24 cellular contexts compared by ENCODE assay signal in the genomic region with DNA sequence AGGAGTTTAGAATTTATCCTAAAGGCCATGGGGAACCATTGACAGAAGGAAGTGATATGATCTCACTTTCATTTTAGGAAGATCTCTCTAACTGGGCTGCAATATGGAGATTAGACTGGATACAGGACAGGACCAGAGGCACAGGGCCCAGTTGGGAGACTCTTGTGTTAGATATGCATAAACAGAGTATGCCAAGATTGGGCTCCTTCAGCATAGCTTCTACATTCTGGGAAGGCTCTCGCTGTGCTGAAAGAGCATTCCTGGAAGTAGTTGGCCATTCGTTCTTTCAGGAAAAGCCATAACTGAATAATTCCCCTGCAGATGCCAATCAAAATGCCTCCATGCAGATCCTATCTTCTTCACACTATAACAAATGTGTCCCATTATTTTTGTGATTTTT.
DNase-seq lines count a peak whose midpoint lies in the region; ATAC-seq, FAIRE-seq and TF ChIP-seq lines count a peak whose summit lies in the region.
"Had no signal": no experiment of that assay in that cellular context is flagged by ENCODE, and none has a peak within 500 bp of the region (broad histone marks: within the 10 kb centered on the region; RNA-seq: fewer than 3 reads in every experiment).

No MANE protein-coding gene starts in this region.

- H3K79me2 ChIP-seq in K562 (ENCODE audit: control insufficient read depth, insufficient read depth, low read length), result no peaks in the 10 kb centered on the region
- H3K79me2 ChIP-seq in osteoblast (ENCODE audit: insufficient read depth, low read length), result no peaks in the 10 kb centered on the region

- no peak for DNase-seq in HFFc6
- peak in 2 of 4 experiments; percentile 8 to 13 for DNase-seq in K562 (ENCODE audit: extremely low read depth in 1 of 4, low spot score in 3 of 4)
- DNase-seq in osteoblast (ENCODE audit: insufficient read length, low spot score, missing footprints), result no peak
- no peak for DNase-seq in aorta
- no peak for DNase-seq in glutamatergic neuron
- DNase-seq in transverse colon, result no peak
- DNase-seq: AML-193; C1 segment of cervical spinal cord; Caco-2; CD4-positive, alpha-beta memory T cell; GDM1; GOT3; KG1; MG63; NCI-H2029; NCI-H526 treated with DMSO at 0.1 percent for 48 hours; SHP77 had no signal

- in situ Hi-C loops in K562 (cut with MboI) (loop anchor here (25.0 kb wide), 1 partner anchor 514 kb away; the partner anchor contains the start of gene ADAMTS6), transverse colon (cut with MboI; ENCODE audit: low pct_ligation_motif_present in 1 of 4, low pct_unique_long_range_greater_than_20kb in 1 of 4, low sequenced_read_pairs in 3 of 4) (loop anchor here in 2 of 4 donors (25.0 kb wide), 1 partner anchor 514 kb away; the partner anchor contains the start of gene ADAMTS6 (in 2 of the 2))

- no TSS peak for BruUV-seq in K562 (replicated peaks; lab: Mats Ljungman, UMichigan)

- H3K36me3 Mint-ChIP-seq in HFFc6 (ENCODE audit: low read depth), result peaks cover 45% of the 10 kb centered on the region
- peaks cover 6% of the 10 kb centered on the region for H3K36me3 Mint-ChIP-seq in glutamatergic neuron (ENCODE audit: unreplicated experiment)

- peak overlapping the region; percentile 67; the same call in 1 of the 2 replicates for H3K27ac Mint-ChIP-seq in HFFc6
- no peak overlapping the region for H3K27ac Mint-ChIP-seq in glutamatergic neuron (ENCODE audit: unreplicated experiment)
- H3K27ac Mint-ChIP-seq: CD4-positive, alpha-beta memory T cell had no signal

- H3K9me1 ChIP-seq in K562 (ENCODE audit: control insufficient read depth, insufficient read depth, low read length), result no peaks in the 10 kb centered on the region

- no peak overlapping the region for H3K4me3 ChIP-seq in K562
- no peak overlapping the region for H3K4me3 ChIP-seq in osteoblast (ENCODE audit: insufficient read depth, low read length)
- no peak overlapping the region for H3K4me3 ChIP-seq in aorta (ENCODE audit: low read length in 2 of 2)
- H3K4me3 ChIP-seq in transverse colon, result no peak overlapping the region
- H3K4me3 ChIP-seq: GM12878, MG63 had no signal

- H3K4me1 Mint-ChIP-seq in HFFc6 (ENCODE audit: low read depth), result peaks cover 56% of the 10 kb centered on the region
- no peaks in the 10 kb centered on the region for H3K4me1 Mint-ChIP-seq in glutamatergic neuron (ENCODE audit: low read depth, unreplicated experiment)

- no peak for FAIRE-seq in K562 (lab: Jason Lieb, UNC)
- FAIRE-seq: A204.1, GM12878, HepG2 had no signal

- no peak overlapping the region for H2AFZ ChIP-seq in K562 (ENCODE audit: low read depth, low read length)
- H2AFZ ChIP-seq in osteoblast (ENCODE audit: low read length), result no peak overlapping the region

- H3K27me3 ChIP-seq in K562 (ENCODE audit: control insufficient read depth in 2 of 2, insufficient read depth in 2 of 2, low read length in 2 of 2), result no peaks in the 10 kb centered on the region
- no peaks in the 10 kb centered on the region for H3K27me3 ChIP-seq in osteoblast (ENCODE audit: insufficient read depth, low read length)
- H3K27me3 ChIP-seq in aorta (ENCODE audit: control insufficient read depth in 1 of 2, insufficient read depth in 2 of 2, low read length in 1 of 2), result no peaks in the 10 kb centered on the region
- no peaks in the 10 kb centered on the region for H3K27me3 ChIP-seq in transverse colon
- H3K27me3 ChIP-seq: MG63 had no signal

- ATAC-seq in K562, result peak; percentile 41; the same call in 1 of the 3 replicates
- peak; percentile 75 for ATAC-seq in aorta (ENCODE audit: low FRiP score)
- no peak for ATAC-seq in HG02840 (IDR thresholded peaks at IDR 0.05; ENCODE audit: low FRiP score, unreplicated experiment)
- ATAC-seq: GM12878, HCT116, HepG2, Panc1 had no signal

- TF ChIP-seq POLR2A in K562 (conservative IDR thresholded peaks at IDR 0.05), result no peak
- TF ChIP-seq POLR2A in transverse colon (IDR thresholded peaks at IDR 0.05), result no peak

- H3K9me3 Mint-ChIP-seq in HFFc6 (peaks cover 10% of the 10 kb centered on the region; the same call in 1 of the 2 replicates), glutamatergic neuron (ENCODE audit: unreplicated experiment) (no peaks in the 10 kb centered on the region)
- H3K9me3 Mint-ChIP-seq: CD4-positive, alpha-beta memory T cell had no signal

- H3K9ac ChIP-seq in K562 (ENCODE audit: insufficient read depth in 1 of 2, low read depth in 2 of 2, low read length in 2 of 2), result no peak overlapping the region

- TF ChIP-seq EP300 in K562 (IDR thresholded peaks at IDR 0.05; ENCODE audit: low read length) (no peak), transverse colon (IDR thresholded peaks at IDR 0.05; ENCODE audit: low read depth) (no peak)

- POLR2A ChIA-PET in K562 (lab: Yijun Ruan, JAX), result interaction anchor here (0.6 to 0.9 kb wide), 2 partner anchors 17 to 76 kb away, joined by 3 read pairs; no protein-coding TSS in a partner anchor

- H3K27ac ChIP-seq in K562 (ENCODE audit: extremely low read depth, low read depth, low read length) (no peak overlapping the region), osteoblast (ENCODE audit: low read depth, low read length) (peak overlapping the region; percentile 9), aorta (ENCODE audit: low read depth in 1 of 2, low read length in 2 of 2) (peak overlapping the region in 1 of 2 donors; percentile 36), transverse colon (no peak overlapping the region)
- H3K27ac ChIP-seq: RWPE1 had no signal

- CTCF ChIA-PET in K562 (lab: Yijun Ruan, JAX; ENCODE audit: low intra/inter-chr PET ratio), result no interaction called here

- H3K36me3 ChIP-seq in K562 (ENCODE audit: control insufficient read depth, insufficient read depth, low read length) (no peaks in the 10 kb centered on the region; the same call in 2 of the 3 replicates), osteoblast (ENCODE audit: insufficient read depth, low read length) (no peaks in the 10 kb centered on the region), aorta (ENCODE audit: control insufficient read depth in 1 of 2, insufficient read depth in 2 of 2, low read length in 1 of 2) (peaks cover 0 to 3% of the 10 kb centered on the region in 2 donors), transverse colon (peaks cover 0 to 6% (median 2%) of the 10 kb centered on the region in 4 donors)

- no peak for TF ChIP-seq RAD21 in K562 (CRISPR knock-in tag; conservative IDR thresholded peaks at IDR 0.05 in 1 of 2, IDR thresholded peaks at IDR 0.05 in 1 of 2)

- TF ChIP-seq CTCF in HFFc6 (IDR thresholded peaks at IDR 0.05) (no peak), K562 (IDR thresholded peaks at IDR 0.05 in 2 of 3, conservative IDR thresholded peaks at IDR 0.05 in 1 of 3; ENCODE audit: insufficient read depth in 2 of 3, low read depth in 1 of 3, low read length in 3 of 3) (no peak), osteoblast (IDR thresholded peaks at IDR 0.05; ENCODE audit: extremely low read depth, low read depth, low read length) (no peak), glutamatergic neuron (IDR thresholded peaks at IDR 0.05; ENCODE audit: partially characterized antibody, unreplicated experiment) (no peak), transverse colon (IDR thresholded peaks at IDR 0.05) (no peak)

- intact Hi-C loops in K562 (cut with micrococcal nuclease), result no loop called here
- intact Hi-C loops in aorta (cut with DNase I), result loop anchor here in 1 of 2 donors (10.0 kb wide), 1 partner anchor 52 kb away; no protein-coding TSS in a partner anchor
- intact Hi-C loops in transverse colon (cut with DNase I; ENCODE audit: low total_unique reads), result no loop called here

- peaks cover 1% of the 10 kb centered on the region for H3K27me3 Mint-ChIP-seq in HFFc6 (ENCODE audit: insufficient read depth)
- H3K27me3 Mint-ChIP-seq in glutamatergic neuron (ENCODE audit: unreplicated experiment), result peaks cover 2% of the 10 kb centered on the region
- H3K27me3 Mint-ChIP-seq: CD4-positive, alpha-beta memory T cell had no signal

- H3K9me3 ChIP-seq in K562 (replicated peaks; ENCODE audit: control insufficient read depth, insufficient read depth, low read depth, low read length) (no peaks in the 10 kb centered on the region; the same call in 1 of the 2 replicates), osteoblast (ENCODE audit: low read depth, low read length) (no peaks in the 10 kb centered on the region), aorta (ENCODE audit: control insufficient read depth, low read length) (no peaks in the 10 kb centered on the region), transverse colon (no peaks in the 10 kb centered on the region)
- H3K9me3 ChIP-seq: Caco-2, MG63 had no signal

- 21% methylated on average over 2 of the region's 2 CpGs for WGBS in K562 (ENCODE audit: insufficient coverage, low coverage, missing lambda C conversion rate)
- 20 to 22% methylated on average over 2 of the region's 2 CpGs for WGBS in aorta, 2 donors
- 67 to 83% methylated on average over 1 to 2 of the region's 2 CpGs for whole genome bisulfite sequencing in transverse colon (ENCODE audit: low coverage in 1 of 2), 2 donors

- H3K4me3 Mint-ChIP-seq in HFFc6 (no peak overlapping the region), glutamatergic neuron (ENCODE audit: unreplicated experiment) (no peak overlapping the region)
- H3K4me3 Mint-ChIP-seq: CD4-positive, alpha-beta memory T cell had no signal

- H3K4me2 ChIP-seq in K562 (ENCODE audit: insufficient read depth, low read length), result no peak overlapping the region
- no peak overlapping the region for H3K4me2 ChIP-seq in osteoblast (ENCODE audit: insufficient read depth, low read length)

- H4K20me1 ChIP-seq in K562 (replicated peaks; ENCODE audit: control insufficient read depth, insufficient read depth, low read length) (no peaks in the 10 kb centered on the region), osteoblast (ENCODE audit: insufficient read depth, low read length) (no peaks in the 10 kb centered on the region)

- H3K4me1 ChIP-seq in K562 (replicated peaks in 1 of 2; ENCODE audit: control insufficient read depth in 2 of 2, insufficient read depth in 2 of 2, low read length in 2 of 2), result peaks cover 0 to 7% of the 10 kb centered on the region in 2 experiments; a peak in 1 of 5 replicates
- peaks cover 23% of the 10 kb centered on the region for H3K4me1 ChIP-seq in osteoblast (ENCODE audit: insufficient read depth, low read length)
- no peaks in the 10 kb centered on the region for H3K4me1 ChIP-seq in aorta (ENCODE audit: control insufficient read depth in 1 of 2, insufficient read depth in 2 of 2, low read length in 2 of 2)
- H3K4me1 ChIP-seq in transverse colon, result peaks cover 0 to 4% (median 0%) of the 10 kb centered on the region in 4 donors
- H3K4me1 ChIP-seq: Caco-2 had no signal

TF ChIP-seq in K562, 482 proteins besides CTCF, POLR2A, EP300 and RAD21:
- TF ChIP-seq CBFA2T3 (IDR thresholded peaks at IDR 0.05), result 0 out of 2 replicates have a peak, but pooled peaks have one; percentile 13
- no peak for TF ChIP-seq NRF1 (conservative IDR thresholded peaks at IDR 0.05 in 1 of 2, IDR thresholded peaks at IDR 0.05 in 1 of 2)
TF ChIP-seq in K562: peak in this region for 1.
